9 cellular contexts compared by ENCODE assay signal in genomic region chr17:18158022-18158600, GRCh38. TPM values are rescaled to one million over a fixed set of nuclear protein-coding genes. Genes with fewer than 3 reads are reported as not detected.
DNase-seq lines count a peak whose midpoint lies in the region; ATAC-seq and TF ChIP-seq lines count a peak whose summit lies in the region.
"Had no signal": no experiment of that assay in that cellular context is flagged by ENCODE, and none has a peak within 500 bp of the region (broad histone marks: within the 10 kb centered on the region; RNA-seq: fewer than 3 reads in every experiment).

No MANE protein-coding gene starts in this region.

- H3K9me3 ChIP-seq in H9 (ENCODE audit: control insufficient read depth, low read depth, low read length) (no peaks in the 10 kb centered on the region), fibroblast of lung (ENCODE audit: control insufficient read depth, insufficient read depth, low read depth, low read length) (no peaks in the 10 kb centered on the region)

- no peaks in the 10 kb centered on the region for H3K36me3 ChIP-seq in fibroblast of lung (ENCODE audit: control insufficient read depth, insufficient read depth, low read length)

- no peaks in the 10 kb centered on the region for H3K23me2 ChIP-seq in H9 (ENCODE audit: insufficient read length, low read depth, low read length, poor library complexity, severe bottlenecking)

- peaks cover 2% of the 10 kb centered on the region for H3K27me3 Mint-ChIP-seq in H9 (ENCODE audit: low read depth)
- H3K27me3 Mint-ChIP-seq in natural killer cell (ENCODE audit: low read depth in 2 of 2), result no peaks in the 10 kb centered on the region
- no peaks in the 10 kb centered on the region for H3K27me3 Mint-ChIP-seq in stimulated activated memory B cell treated with anti-CD40 and anti-IgM and Interleukin-4, amounts not matched to agents 10 μg/mL and 1 μg/mL and 100 μg/mL, for 72 hours

- no peak overlapping the region for H2BK20ac ChIP-seq in H9 (ENCODE audit: low read depth, low read length, poor library complexity, severe bottlenecking)

- peaks cover 3% of the 10 kb centered on the region; the same call in 1 of the 2 replicates for H3K4me1 ChIP-seq in H9 (ENCODE audit: insufficient read depth, low read length)
- H3K4me1 ChIP-seq in fibroblast of lung (ENCODE audit: control insufficient read depth, extremely low read depth, insufficient read depth, low read length), result peaks cover 9% of the 10 kb centered on the region

- H3K4me2 ChIP-seq in H9 (ENCODE audit: insufficient read depth, insufficient read length, low read length), result peak overlapping the region; percentile 51
- H3K4me2 ChIP-seq in fibroblast of lung (ENCODE audit: extremely low read depth, insufficient read depth, low read length), result peak overlapping the region; percentile 80

- no peak overlapping the region for H2BK5ac ChIP-seq in H9 (ENCODE audit: insufficient read length, low read length)

- no peak overlapping the region for H4K5ac ChIP-seq in H9 (ENCODE audit: insufficient read length, low read depth, low read length)

- H3K79me2 ChIP-seq in H9 (ENCODE audit: insufficient read depth, low read length) (no peaks in the 10 kb centered on the region), fibroblast of lung (ENCODE audit: control insufficient read depth, insufficient read depth, low read length) (no peaks in the 10 kb centered on the region)

- no peak overlapping the region for H3K23ac ChIP-seq in H9 (ENCODE audit: insufficient read length, low read depth, low read length)

- H3K27me3 ChIP-seq in H9 (ENCODE audit: insufficient read depth, low read length) (no peaks in the 10 kb centered on the region), fibroblast of lung (ENCODE audit: control insufficient read depth, insufficient read depth, low read length) (no peaks in the 10 kb centered on the region)

- H4K91ac ChIP-seq in H9 (ENCODE audit: insufficient read length, low read depth, low read length), result no peak overlapping the region

- no peak overlapping the region for H3T11ph ChIP-seq in H9 (ENCODE audit: low read length)

- H3K4me1 Mint-ChIP-seq in H9 (peaks cover 19 to 27% of the 10 kb centered on the region in 2 experiments), natural killer cell (peaks cover 6 to 15% of the 10 kb centered on the region in 2 donors)
- H3K4me1 Mint-ChIP-seq in stimulated activated memory B cell treated with anti-CD40 and anti-IgM and Interleukin-4, amounts not matched to agents 10 μg/mL and 1 μg/mL and 100 μg/mL, for 72 hours, result peaks cover 59% of the 10 kb centered on the region

- no peak overlapping the region for H3K4ac ChIP-seq in H9 (ENCODE audit: low read depth, low read length)

- H3K56ac ChIP-seq in H9 (ENCODE audit: insufficient read length, low read depth, low read length), result no peak overlapping the region

- H3K18ac ChIP-seq in H9 (ENCODE audit: insufficient read length, low read depth, low read length), result peak overlapping the region; percentile 60

- DNase-seq in DMS153 (lab: John Stamatoyannopoulos, UW), result peak; percentile 52
- DNase-seq in H9, result peak; percentile 100
- peak; percentile 69 for DNase-seq in NOMO-1 treated with DMSO at 0.1 percent for 48 hours (lab: John Stamatoyannopoulos, UW; ENCODE audit: unreplicated experiment)
- DNase-seq in activated T-cell treated with anti-CD3 and anti-CD28 coated beads, Interleukin-2, amount 50 U/mL, for 48 hours, result peak; percentile 97 to 98
- DNase-seq in fibroblast of lung (ENCODE audit: low read depth in 2 of 2), result peak; percentile 83 to 87
- peak; percentile 89 for DNase-seq in natural killer cell
- DNase-seq in HuH-7.5 (ENCODE audit: low spot score), result no peak

- H4K20me1 ChIP-seq in H9 (ENCODE audit: control insufficient read depth, insufficient read depth, insufficient read length), result no peaks in the 10 kb centered on the region
- H4K20me1 ChIP-seq in fibroblast of lung (ENCODE audit: control insufficient read depth, extremely low read depth, insufficient read depth, low read length), result no peaks in the 10 kb centered on the region

- no CpG with 5 or more reads among the region's 26 CpGs for WGBS in H9 (ENCODE audit: extremely low coverage, insufficient read length, low lambda C conversion rate)

- no peak overlapping the region for H4K8ac ChIP-seq in H9 (replicated peaks; ENCODE audit: insufficient read length, low read depth, low read length)

- H2BK12ac ChIP-seq in H9 (ENCODE audit: insufficient read length, low read depth, low read length), result no peak overlapping the region

- H3K4me3 Mint-ChIP-seq in H9 (peak overlapping the region; percentile 86 to 87), natural killer cell (peak overlapping the region; percentile 93)
- peak overlapping the region; percentile 88 for H3K4me3 Mint-ChIP-seq in stimulated activated memory B cell treated with anti-CD40 and anti-IgM and Interleukin-4, amounts not matched to agents 10 μg/mL and 1 μg/mL and 100 μg/mL, for 72 hours

- H3K9ac ChIP-seq in H9 (ENCODE audit: extremely low read depth, insufficient read length, low read length) (no peak overlapping the region), fibroblast of lung (ENCODE audit: insufficient read depth, low read length) (peak overlapping the region; percentile 46)

- H3K27ac ChIP-seq in H9 (ENCODE audit: insufficient read length, low read depth, low read length), result no peak overlapping the region
- H3K27ac ChIP-seq in fibroblast of lung (ENCODE audit: insufficient read depth, low read length), result peak overlapping the region; percentile 47
- H3K27ac ChIP-seq: SK-N-MC had no signal

- no peaks in the 10 kb centered on the region for H3K9me3 Mint-ChIP-seq in H9
- no peaks in the 10 kb centered on the region for H3K9me3 Mint-ChIP-seq in natural killer cell
- H3K9me3 Mint-ChIP-seq in stimulated activated memory B cell treated with anti-CD40 and anti-IgM and Interleukin-4, amounts not matched to agents 10 μg/mL and 1 μg/mL and 100 μg/mL, for 72 hours, result no peaks in the 10 kb centered on the region

- H2BK120ac ChIP-seq in H9 (ENCODE audit: low read depth, low read length, poor library complexity, severe bottlenecking), result no peak overlapping the region

- H3K36me3 Mint-ChIP-seq in H9 (ENCODE audit: insufficient read depth in 1 of 3, low read depth in 3 of 3), result no peaks in the 10 kb centered on the region
- H3K36me3 Mint-ChIP-seq in natural killer cell, result no peaks in the 10 kb centered on the region
- no peaks in the 10 kb centered on the region for H3K36me3 Mint-ChIP-seq in stimulated activated memory B cell treated with anti-CD40 and anti-IgM and Interleukin-4, amounts not matched to agents 10 μg/mL and 1 μg/mL and 100 μg/mL, for 72 hours

- H2AFZ ChIP-seq in H9 (ENCODE audit: low read length) (no peak overlapping the region), fibroblast of lung (ENCODE audit: low read length) (peak overlapping the region; percentile 73)

- H2AK5ac ChIP-seq in H9 (ENCODE audit: insufficient read length, low read length), result no peak overlapping the region

- H3K79me1 ChIP-seq in H9 (ENCODE audit: insufficient read depth, low read depth, low read length, poor library complexity, severe bottlenecking), result no peaks in the 10 kb centered on the region

- peak; percentile 88 to 92 (median 91) for ATAC-seq in natural killer cell
- ATAC-seq in stimulated activated memory B cell treated with anti-CD40 and anti-IgM and Interleukin-4, amounts not matched to agents 10 μg/mL and 1 μg/mL and 100 μg/mL, for 72 hours, result peak; percentile 84

- H3K4me3 ChIP-seq in fibroblast of lung (replicated peaks in 1 of 4; ENCODE audit: control extremely low read depth in 1 of 4, insufficient read depth in 1 of 4, low read depth in 3 of 4, low read length in 4 of 4), result peak overlapping the region; percentile 38 to 57 (median 46)
- H3K4me3 ChIP-seq: SK-N-MC had no signal

- H3K27ac Mint-ChIP-seq in H9 (peak overlapping the region; percentile 92 to 97 (median 93); a peak in 6 of 7 replicates), natural killer cell (peak overlapping the region; percentile 84 to 94)
- peak overlapping the region; percentile 92 for H3K27ac Mint-ChIP-seq in stimulated activated memory B cell treated with anti-CD40 and anti-IgM and Interleukin-4, amounts not matched to agents 10 μg/mL and 1 μg/mL and 100 μg/mL, for 72 hours

- H2BK15ac ChIP-seq in H9 (ENCODE audit: low read depth, low read length), result no peak overlapping the region

- no peak for TF ChIP-seq CTCF in H9 (conservative IDR thresholded peaks at IDR 0.05)
- TF ChIP-seq CTCF in fibroblast of lung (conservative IDR thresholded peaks at IDR 0.05 in 1 of 2, IDR thresholded peaks at IDR 0.05 in 1 of 2; ENCODE audit: low read depth in 1 of 2, low read length in 2 of 2), result no peak
- no peak for TF ChIP-seq CTCF in natural killer cell (IDR thresholded peaks at IDR 0.05)

- no peak overlapping the region for H3K14ac ChIP-seq in H9 (ENCODE audit: insufficient read depth, low read length)

- intact Hi-C loops in natural killer cell (cut with micrococcal nuclease), result loop anchor here (1.0 kb wide), 1 partner anchor 25 kb away; the partner anchor contains the start of gene ALKBH5

RNA-seq across cellular contexts. Expression of gene ALKBH5, which starts 25.5 kb away (rescaled TPM):
- total RNA-seq in H9 (2021), result 89.8 and 92.5 TPM in 2 replicates
- total RNA-seq in fibroblast of lung, result 93.7 and 103 TPM in 2 replicates
- 67.7 and 70.3 TPM in 2 replicates for polyA plus RNA-seq in fibroblast of lung
- 42.8 and 48.0 TPM in 2 replicates for polyA plus RNA-seq in fibroblast of lung (2012)
- 127 and 143 TPM in 2 replicates for polyA minus RNA-seq in fibroblast of lung (ENCODE audit: low replicate concordance)
- 100 to 1,000 TPM in 1 of 3 donors, 10 to 100 TPM in 2; 95.6 to 114 (median 96.7) TPM for total RNA-seq in natural killer cell

RNA-seq across cellular contexts. Expression of gene MYO15A, which starts 49.6 kb away (rescaled TPM):
- total RNA-seq in H9 (2021), result 2.3 and 2.5 TPM in 2 replicates
- 0.77 and 2.0 TPM in 2 replicates for total RNA-seq in fibroblast of lung
- 0.42 and 0.55 TPM in 2 replicates for polyA plus RNA-seq in fibroblast of lung
- polyA plus RNA-seq in fibroblast of lung (2012), result 0.55 and 1.1 TPM in 2 replicates
- 1.4 and 16.4 TPM in 2 replicates for polyA minus RNA-seq in fibroblast of lung (ENCODE audit: low replicate concordance)
- 1 to 10 TPM; 1.6 to 2.0 (median 1.8) TPM for total RNA-seq in natural killer cell
